Comparison of ENCODE assay signal across 26 cellular contexts in the genomic region with DNA sequence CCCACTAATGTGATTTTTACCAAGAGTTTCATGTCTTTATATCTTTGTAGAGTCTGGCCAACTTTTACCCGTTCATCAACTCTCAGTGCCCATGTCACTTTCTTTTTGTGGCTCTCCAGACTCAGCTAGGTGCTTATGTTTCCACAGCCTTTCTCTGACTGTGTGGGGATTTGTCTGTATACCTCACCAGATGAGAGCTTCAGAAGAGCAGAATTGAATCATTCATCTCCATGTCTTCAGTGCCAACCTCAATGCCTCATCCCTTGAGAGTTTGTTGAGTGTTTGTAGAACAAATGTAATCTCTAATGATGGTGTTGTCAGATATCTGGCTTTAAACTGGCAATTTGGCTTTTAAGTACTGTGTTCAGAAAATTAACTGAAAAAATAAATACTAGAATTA. TPM values are rescaled to one million over a fixed set of nuclear protein-coding genes. Genes with fewer than 3 reads are reported as not detected.
"Had no signal": no experiment of that assay in that cellular context is flagged by ENCODE, and none has a peak within 500 bp of the region (broad histone marks: within the 10 kb centered on the region; RNA-seq: fewer than 3 reads in every experiment).

No MANE protein-coding gene starts in this region.

- H3K4me1 ChIP-seq: heart right ventricle, left lung, parathyroid adenoma, right atrium auricular region, thyroid gland, vagina had no signal

- FAIRE-seq: islet of Langerhans had no signal

- H2AFZ ChIP-seq: parathyroid adenoma had no signal

- H3K27ac ChIP-seq: epithelial cell of prostate, heart right ventricle, left lung, parathyroid adenoma, right atrium auricular region, sigmoid colon, stomach, thyroid gland, vagina had no signal

- H3K27me3 ChIP-seq: heart right ventricle, left lung, right atrium auricular region, sigmoid colon, stomach, thyroid gland, vagina had no signal

- H3K79me2 ChIP-seq: parathyroid adenoma had no signal

- ATAC-seq: esophagus mucosa; heart right ventricle; left lung; stimulated activated effector memory CD8-positive, alpha-beta T cell treated with anti-CD3 and anti-CD28 coated beads, Interleukin-12 subunit alpha, Interleukin-12 subunit beta, amount 100 ng/mL, for 72 hours had no signal

- H3K9me3 ChIP-seq: heart right ventricle, left lung, mucosa of descending colon, right atrium auricular region, sigmoid colon, stomach, thyroid gland, vagina had no signal

- H3K36me3 ChIP-seq: heart right ventricle, left lung, right atrium auricular region, sigmoid colon, stomach, thyroid gland, vagina had no signal

- DNase-seq: effector CD8-positive, alpha-beta T cell; endodermal cell; foreskin melanocyte; glutamatergic neuron; heart right ventricle; hippocampal formation; left cardiac atrium; left lung; mesenchymal stem cell; mucosa of descending colon; naive B cell; sigmoid colon; stimulated activated CD4-positive, alpha-beta T cell treated with anti-CD3 and anti-CD28 coated beads, Interleukin-2, amount 100 ng/mL, for 24 hours; stimulated activated CD4-positive, alpha-beta T cell treated with anti-CD3 and anti-CD28 coated beads, Interleukin-4, amount 100 ng/mL, for 24 hours; stimulated activated naive CD4-positive, alpha-beta T cell treated with Interleukin-2 at 50 U/mL for 16 hours; stomach; thyroid gland; trophoblast cell had no signal

- H3K4me3 ChIP-seq: heart right ventricle, left lung, mucosa of descending colon, right atrium auricular region, sigmoid colon, stomach, thyroid gland, vagina had no signal

- H3K9ac ChIP-seq: parathyroid adenoma had no signal

RNA-seq across cellular contexts. Expression of gene CCN2, which starts 16.8 kb away (rescaled TPM):
- total RNA-seq: natural killer cell treated with Interleukin-12 subunit alpha and Interleukin-12 subunit beta and Interleukin-15 and Interleukin-18, amount 100 ng/mL, for 72 hours had no signal
